Comparison of ENCODE assay signal across 16 cellular contexts in genomic region chr16:82773018-82773417, GRCh38.
DNase-seq lines count a peak whose midpoint lies in the region; ATAC-seq and TF ChIP-seq lines count a peak whose summit lies in the region.
"Had no signal": no experiment of that assay in that cellular context is flagged by ENCODE, and none has a peak within 500 bp of the region (broad histone marks: within the 10 kb centered on the region; RNA-seq: fewer than 3 reads in every experiment).

No MANE protein-coding gene starts in this region.

- DNase-seq in AG10803 (ENCODE audit: low read depth) (peak; percentile 33), HT1080 (ENCODE audit: low read depth) (peak; percentile 81), SW480 (ENCODE audit: low spot score) (peak; percentile 47), memory B cell (ENCODE audit: low spot score in 2 of 2) (no peak), substantia nigra (lab: John Stamatoyannopoulos, UW) (no peak), left lobe of liver (ENCODE audit: low spot score) (no peak)
- DNase-seq: CD4-positive, CD25-positive, alpha-beta regulatory T cell; EL; H7; Karpas-422; NCI-H1930; NCI-H446; NCI-H69; NK-92 treated with Interleukin-12 subunit alpha and Interleukin-12 subunit beta, amount 100 ng/mL, for 24 hours; SHP77 treated with DMSO at 0.1 percent for 48 hours had no signal

- H3K4me3 Mint-ChIP-seq in memory B cell = no peak overlapping the region
- H3K4me3 Mint-ChIP-seq: CD4-positive, CD25-positive, alpha-beta regulatory T cell had no signal

- no peak overlapping the region for H3K4me3 ChIP-seq in AG10803 (ENCODE audit: low read length)

- TF ChIP-seq CTCF in AG10803 (conservative IDR thresholded peaks at IDR 0.05; ENCODE audit: low read length) = no peak

- H3K4me1 Mint-ChIP-seq in memory B cell = peaks cover 38% of the 10 kb centered on the region
- H3K4me1 Mint-ChIP-seq: CD4-positive, CD25-positive, alpha-beta regulatory T cell had no signal

- H3K27ac ChIP-seq in substantia nigra (ENCODE audit: low read depth, low read length, poor library complexity, severe bottlenecking) = no peak overlapping the region

- no peaks in the 10 kb centered on the region for H3K27me3 Mint-ChIP-seq in memory B cell
- H3K27me3 Mint-ChIP-seq: CD4-positive, CD25-positive, alpha-beta regulatory T cell had no signal

- H3K36me3 Mint-ChIP-seq in memory B cell = no peaks in the 10 kb centered on the region
- H3K36me3 Mint-ChIP-seq: CD4-positive, CD25-positive, alpha-beta regulatory T cell had no signal

- ATAC-seq in memory B cell (ENCODE audit: low read depth) (no peak), GM18498 (IDR thresholded peaks at IDR 0.05; ENCODE audit: unreplicated experiment) (no peak), left lobe of liver (no peak)

- peak overlapping the region; percentile 36 for H3K27ac Mint-ChIP-seq in memory B cell

- no peaks in the 10 kb centered on the region for H3K9me3 Mint-ChIP-seq in memory B cell

Comparison
In these comparisons a context has a peak if more than half of its experiments do, and no peak if none do; other contexts are left out.
1. DNase-seq: peak in AG10803 (single experiment), HT1080 (single experiment) and SW480 (single experiment); none in memory B cell (0 of 2), substantia nigra (0 of 49) and left lobe of liver (single experiment).